ENCODE assay signal across 15 cellular contexts in genomic region chr14:37565550-37565949, GRCh38. TPM values are rescaled to one million over a fixed set of nuclear protein-coding genes. Genes with fewer than 3 reads are reported as not detected.
DNase-seq lines count a peak whose midpoint lies in the region; ATAC-seq and TF ChIP-seq lines count a peak whose summit lies in the region.
"Had no signal": no experiment of that assay in that cellular context is flagged by ENCODE, and none has a peak within 500 bp of the region (broad histone marks: within the 10 kb centered on the region; RNA-seq: fewer than 3 reads in every experiment).

No MANE protein-coding gene starts in this region.

- no peak overlapping the region for H2AFZ ChIP-seq in IMR-90 (replicated peaks; ENCODE audit: low read length, poor library complexity)

- no peak overlapping the region for H2BK5ac ChIP-seq in IMR-90 (ENCODE audit: low read depth, low read length, poor library complexity, severe bottlenecking)

- no peaks in the 10 kb centered on the region for H3K9me3 Mint-ChIP-seq in activated CD8-positive, alpha-beta memory T cell treated with anti-CD3 and anti-CD28 coated beads, Interleukin-2, amount 10 ng/mL, durations not matched to agents 7 days and 5 days (ENCODE audit: low read depth)
- peaks cover 0 to 3% of the 10 kb centered on the region in 2 donors for H3K9me3 Mint-ChIP-seq in activated naive CD4-positive, alpha-beta T cell treated with anti-CD3 and anti-CD28 coated beads, Interleukin-2, amount 50 U/mL, for 72 hours
- H3K9me3 Mint-ChIP-seq: CD8-positive, alpha-beta memory T cell; T-cell had no signal

- ATAC-seq in IMR-90 (ENCODE audit: low read depth) = no peak
- peak; percentile 67 for ATAC-seq in left lobe of liver
- no peak for ATAC-seq in activated CD8-positive, alpha-beta memory T cell treated with anti-CD3 and anti-CD28 coated beads, Interleukin-2, amount 10 ng/mL, durations not matched to agents 7 days and 5 days
- ATAC-seq in activated naive CD4-positive, alpha-beta T cell treated with anti-CD3 and anti-CD28 coated beads, Interleukin-2, amount 50 U/mL, for 72 hours = no peak
- ATAC-seq: T-cell had no signal

- H3K4me1 Mint-ChIP-seq in activated CD8-positive, alpha-beta memory T cell treated with anti-CD3 and anti-CD28 coated beads, Interleukin-2, amount 10 ng/mL, durations not matched to agents 7 days and 5 days = no peaks in the 10 kb centered on the region
- H3K4me1 Mint-ChIP-seq: CD8-positive, alpha-beta memory T cell; T-cell had no signal

- no peak overlapping the region for H3K56ac ChIP-seq in IMR-90 (ENCODE audit: extremely low read depth, insufficient read depth, low read length)

- H3K36me3 ChIP-seq in BJ (ENCODE audit: control insufficient read depth, insufficient read depth, low read length) (no peaks in the 10 kb centered on the region), IMR-90 (ENCODE audit: control insufficient read depth, insufficient read depth, low read length) (no peaks in the 10 kb centered on the region), thyroid gland (no peaks in the 10 kb centered on the region)

- no peaks in the 10 kb centered on the region for H3K27me3 ChIP-seq in BJ (ENCODE audit: control insufficient read depth, insufficient read depth, low read length)
- no peaks in the 10 kb centered on the region for H3K27me3 ChIP-seq in IMR-90 (ENCODE audit: control insufficient read depth, insufficient read depth, low read length)
- no peaks in the 10 kb centered on the region for H3K27me3 ChIP-seq in thyroid gland

- no peak overlapping the region for H2BK20ac ChIP-seq in IMR-90 (ENCODE audit: low read depth, low read length)

- H3K4me3 Mint-ChIP-seq in activated CD8-positive, alpha-beta memory T cell treated with anti-CD3 and anti-CD28 coated beads, Interleukin-2, amount 10 ng/mL, durations not matched to agents 7 days and 5 days = no peak overlapping the region
- H3K4me3 Mint-ChIP-seq: CD8-positive, alpha-beta memory T cell; T-cell had no signal

- no peak overlapping the region for H3K27ac Mint-ChIP-seq in activated CD8-positive, alpha-beta memory T cell treated with anti-CD3 and anti-CD28 coated beads, Interleukin-2, amount 10 ng/mL, durations not matched to agents 7 days and 5 days
- no peak overlapping the region for H3K27ac Mint-ChIP-seq in activated naive CD4-positive, alpha-beta T cell treated with anti-CD3 and anti-CD28 coated beads, Interleukin-2, amount 50 U/mL, for 72 hours
- H3K27ac Mint-ChIP-seq: T-cell had no signal

- H3K4me1 ChIP-seq in IMR-90 (ENCODE audit: control insufficient read depth, insufficient read depth, low read length) = no peaks in the 10 kb centered on the region
- no peaks in the 10 kb centered on the region for H3K4me1 ChIP-seq in thyroid gland

- intact Hi-C loops in IMR-90 (cut with micrococcal nuclease) = no loop called here
- intact Hi-C loops in thyroid gland (cut with DNase I) = no loop called here

- H3K14ac ChIP-seq in IMR-90 (replicated peaks; ENCODE audit: low read depth, low read length) = no peak overlapping the region

- no peak for TF ChIP-seq RAD21 in IMR-90 (IDR thresholded peaks at IDR 0.05; ENCODE audit: low read length)

- H4K91ac ChIP-seq in IMR-90 (ENCODE audit: insufficient read depth, low read depth, low read length) = no peak overlapping the region

- H4K20me1 ChIP-seq in IMR-90 (ENCODE audit: insufficient read depth, low read length) = no peaks in the 10 kb centered on the region

- no peak overlapping the region for H2BK15ac ChIP-seq in IMR-90 (ENCODE audit: low read depth, low read length)

- no peak overlapping the region for H3K4me2 ChIP-seq in IMR-90 (ENCODE audit: low read depth, low read length)

- H2BK120ac ChIP-seq in IMR-90 (ENCODE audit: low read depth, low read length) = no peak overlapping the region

- CTCF ChIA-PET in BJ (lab: Yijun Ruan, JAX) = interaction anchor here (0.7 kb wide), 1 partner anchor 84 kb away, joined by 3 read pairs; no protein-coding TSS in a partner anchor
- CTCF ChIA-PET in IMR-90 (lab: Yijun Ruan, JAX) = no interaction called here
- CTCF ChIA-PET in activated CD8-positive, alpha-beta memory T cell treated with anti-CD3 and anti-CD28 coated beads, Interleukin-2, amount 10 ng/mL, durations not matched to agents 7 days and 5 days (lab: Charles Lee) = no interaction called here

- H3K4ac ChIP-seq in IMR-90 (ENCODE audit: low read depth, low read length) = no peak overlapping the region

- H3K79me1 ChIP-seq in IMR-90 (ENCODE audit: low read depth in 1 of 2, low read length in 2 of 2) = no peaks in the 10 kb centered on the region

- DNase-seq in BJ (ENCODE audit: low read depth) = no peak
- DNase-seq in IMR-90 = no peak
- no peak for DNase-seq in left lobe of liver (ENCODE audit: low spot score)
- DNase-seq in activated CD8-positive, alpha-beta memory T cell treated with anti-CD3 and anti-CD28 coated beads, Interleukin-2, amount 10 ng/mL, durations not matched to agents 7 days and 5 days = no peak
- no peak for DNase-seq in activated naive CD4-positive, alpha-beta T cell treated with anti-CD3 and anti-CD28 coated beads, Interleukin-2, amount 50 U/mL, for 72 hours (ENCODE audit: low spot score in 2 of 2)
- DNase-seq in CD1c-positive myeloid dendritic cell (ENCODE audit: extremely low spot score) = no peak
- DNase-seq in thyroid gland = no peak
- DNase-seq: activated CD4-positive, alpha-beta T cell treated with anti-CD3 and anti-CD28 coated beads, Interleukin-2, amount 50 U/mL, for 1 hour; CD8-positive, alpha-beta memory T cell; cortex of kidney; posterior cingulate gyrus; stimulated activated naive CD4-positive, alpha-beta T cell treated with Interleukin-2 at 50 U/mL for 16 hours; T-cell had no signal

- H3K27me3 Mint-ChIP-seq in activated CD8-positive, alpha-beta memory T cell treated with anti-CD3 and anti-CD28 coated beads, Interleukin-2, amount 10 ng/mL, durations not matched to agents 7 days and 5 days = no peaks in the 10 kb centered on the region
- H3K27me3 Mint-ChIP-seq: CD8-positive, alpha-beta memory T cell; T-cell had no signal

- H2AK5ac ChIP-seq in IMR-90 (ENCODE audit: low read depth, low read length) = no peak overlapping the region

- no peaks in the 10 kb centered on the region for H3K9me1 ChIP-seq in IMR-90 (ENCODE audit: insufficient read depth, low read length)

- TF ChIP-seq CTCF in BJ (IDR thresholded peaks at IDR 0.05; ENCODE audit: insufficient read depth, low read depth, low read length) = 0 out of 2 replicates have a peak, but pooled peaks have one; percentile 17
- peak; percentile 16; the same call in 1 of the 2 replicates for TF ChIP-seq CTCF in IMR-90 (conservative IDR thresholded peaks at IDR 0.05; ENCODE audit: low read depth, low read length)
- 0 out of 2 replicates have a peak, but pooled peaks have one; percentile 10 for TF ChIP-seq CTCF in WI38 (IDR thresholded peaks at IDR 0.05; ENCODE audit: low read depth, low read length)
- peak in 2 of 6 experiments; percentile 21 to 37 for TF ChIP-seq CTCF in thyroid gland (IDR thresholded peaks at IDR 0.05)

- H2AK9ac ChIP-seq in IMR-90 (replicated peaks; ENCODE audit: low read depth, low read length, poor library complexity) = no peak overlapping the region

- in situ Hi-C loops in IMR-90 (cut with MboI; ENCODE audit: low sequenced_read_pairs) = no loop called here

- TF ChIP-seq POLR2A in IMR-90 (IDR thresholded peaks at IDR 0.05; ENCODE audit: low read depth, low read length) (no peak), thyroid gland (IDR thresholded peaks at IDR 0.05) (no peak)

- H3K27ac ChIP-seq in IMR-90 (ENCODE audit: insufficient read depth, low read length) (no peak overlapping the region), thyroid gland (no peak overlapping the region)

- H3K4me3 ChIP-seq in BJ (ENCODE audit: low read depth, low read length) = no peak overlapping the region
- no peak overlapping the region for H3K4me3 ChIP-seq in IMR-90 (ENCODE audit: insufficient read depth, low read depth, low read length)
- no peak overlapping the region for H3K4me3 ChIP-seq in WI38 (ENCODE audit: low read depth, low read length)
- H3K4me3 ChIP-seq in thyroid gland (replicated peaks in 1 of 3) = no peak overlapping the region
- H3K4me3 ChIP-seq: lung had no signal

- dilution Hi-C loops in IMR-90 (cut with HindIII; ENCODE audit: low sequenced_read_pairs, unreplicated experiment) = no loop called here

- POLR2A ChIA-PET in BJ (lab: Charles Lee) (no interaction called here), IMR-90 (lab: Charles Lee; ENCODE audit: unreplicated experiment) (no interaction called here)

- no TSS peak for BruUV-seq in IMR-90 (replicated peaks; lab: Mats Ljungman, UMichigan)

- H4K8ac ChIP-seq in IMR-90 (ENCODE audit: low read depth in 2 of 2, low read length in 2 of 2) = no peak overlapping the region

- H3K9me3 ChIP-seq in IMR-90 (ENCODE audit: control insufficient read depth, insufficient read depth, low read length) (no peaks in the 10 kb centered on the region), thyroid gland (no peaks in the 10 kb centered on the region)

- H3K36me3 Mint-ChIP-seq in activated CD8-positive, alpha-beta memory T cell treated with anti-CD3 and anti-CD28 coated beads, Interleukin-2, amount 10 ng/mL, durations not matched to agents 7 days and 5 days = no peaks in the 10 kb centered on the region
- H3K36me3 Mint-ChIP-seq in activated naive CD4-positive, alpha-beta T cell treated with anti-CD3 and anti-CD28 coated beads, Interleukin-2, amount 50 U/mL, for 72 hours = no peaks in the 10 kb centered on the region
- H3K36me3 Mint-ChIP-seq: CD8-positive, alpha-beta memory T cell; T-cell had no signal

- no CpG with 5 or more reads among the region's 1 CpG for WGBS in IMR-90 (ENCODE audit: extremely low coverage in 2 of 2, insufficient read length in 1 of 2), 2 experiments
- 80 to 85% methylated on average over 1 of the region's 1 CpG for WGBS in thyroid gland, 2 donors

- H3K9ac ChIP-seq in IMR-90 (ENCODE audit: low read depth, low read length) = no peak overlapping the region

- no peak overlapping the region for H4K5ac ChIP-seq in IMR-90 (ENCODE audit: low read depth, low read length)

- H3K18ac ChIP-seq in IMR-90 (ENCODE audit: low read depth, low read length) = no peak overlapping the region

- no peak overlapping the region for H3K23ac ChIP-seq in IMR-90 (ENCODE audit: low read depth, low read length)

RNA-seq across cellular contexts. Expression of gene FOXA1, which starts 29.5 kb away (rescaled TPM):
- polyA plus RNA-seq in BJ (2011; rRNA removed) (0.04 and 0.10 TPM in 2 replicates), IMR-90 (2012; rRNA removed) (0.09 and 0.31 TPM in 2 replicates)
- polyA minus RNA-seq in BJ (2011; rRNA and poly(A)+ RNA removed) = 0.09 TPM in 1 of 2 replicates, not detected in the other
- total RNA-seq in IMR-90 (2012; rRNA removed) (under 0.01 and 0.18 TPM in 2 replicates), left lobe of liver (36.6 TPM), thyroid gland (under 1 TPM in 2 of 4 donors, not detected in 2; 0.92 to 0.93 TPM)
- 0.04 and 0.36 TPM in 2 replicates for polyA plus RNA-seq in IMR-90 (2012; cell fraction: cytosol; rRNA removed)
- polyA plus RNA-seq in IMR-90 (2012; cell fraction: nucleus; rRNA removed; ENCODE audit: low replicate concordance) = 0.30 and 0.38 TPM in 2 replicates
- total RNA-seq in activated CD8-positive, alpha-beta memory T cell treated with anti-CD3 and anti-CD28 coated beads, Interleukin-2, amount 10 ng/mL, durations not matched to agents 7 days and 5 days = not detected
- total RNA-seq in activated naive CD4-positive, alpha-beta T cell treated with anti-CD3 and anti-CD28 coated beads, Interleukin-2, amount 50 U/mL, for 72 hours = under 1 TPM in 1 of 2 donors, not detected in 1; 0.16 TPM
- polyA plus RNA-seq: CD8-positive, alpha-beta memory T cell had no signal

RNA-seq across cellular contexts. Expression of gene TTC6, which starts 29.9 kb away (rescaled TPM):
- not detected in 2 replicates for polyA plus RNA-seq in BJ (2011; rRNA removed)
- polyA minus RNA-seq in BJ (2011; rRNA and poly(A)+ RNA removed) = 0.05 TPM in 1 of 2 replicates, not detected in the other
- total RNA-seq in IMR-90 (2012; rRNA removed) = under 0.01 TPM in 2 replicates
- polyA plus RNA-seq in IMR-90 (2012; rRNA removed) = 0.12 TPM in 1 of 2 replicates, not detected in the other
- polyA plus RNA-seq in IMR-90 (2012; cell fraction: cytosol; rRNA removed) = not detected in 2 replicates
- polyA plus RNA-seq in IMR-90 (2012; cell fraction: nucleus; rRNA removed; ENCODE audit: low replicate concordance) = 0.04 and 0.07 TPM in 2 replicates
- total RNA-seq in left lobe of liver = 5.0 TPM
- total RNA-seq in activated CD8-positive, alpha-beta memory T cell treated with anti-CD3 and anti-CD28 coated beads, Interleukin-2, amount 10 ng/mL, durations not matched to agents 7 days and 5 days = not detected
- not detected for total RNA-seq in activated naive CD4-positive, alpha-beta T cell treated with anti-CD3 and anti-CD28 coated beads, Interleukin-2, amount 50 U/mL, for 72 hours
- total RNA-seq in thyroid gland = under 1 TPM in 3 of 4 donors, not detected in 1; 0.10 to 0.38 (median 0.13) TPM
- total RNA-seq: CD8-positive, alpha-beta memory T cell; T-cell had no signal
- polyA plus RNA-seq: CD8-positive, alpha-beta memory T cell had no signal

Comparison
In these comparisons a context has a peak if more than half of its experiments do, and no peak if none do; other contexts are left out.
1. RNA of gene FOXA1, which starts 29.5 kb away (total RNA-seq): 36.6 TPM in left lobe of liver (single experiment); 0.92 to 0.93 TPM in thyroid gland, not detected in activated CD8-positive, alpha-beta memory T cell treated with anti-CD3 and anti-CD28 coated beads, Interleukin-2, amount 10 ng/mL, durations not matched to agents 7 days and 5 days, under 0.01 to 0.18 TPM in IMR-90 and 0.16 TPM in activated naive CD4-positive, alpha-beta T cell treated with anti-CD3 and anti-CD28 coated beads, Interleukin-2, amount 50 U/mL, for 72 hours; every median in the first group is over 10 times any median in the second.